19 cellular contexts compared by ENCODE assay signal in genomic region chr14:49189381-49189780, GRCh38.
DNase-seq lines count a peak whose midpoint lies in the region; ATAC-seq and TF ChIP-seq lines count a peak whose summit lies in the region.
"Had no signal": no experiment of that assay in that cellular context is flagged by ENCODE, and none has a peak within 500 bp of the region (broad histone marks: within the 10 kb centered on the region; RNA-seq: fewer than 3 reads in every experiment).

No MANE protein-coding gene starts in this region.

- H3F3A ChIP-seq in SK-N-SH (replicated peaks; ENCODE audit: insufficient read depth): no peaks in the 10 kb centered on the region
- H3F3A ChIP-seq in neural progenitor cell (ENCODE audit: low read depth): no peaks in the 10 kb centered on the region

- POLR2A ChIA-PET in SK-N-SH (lab: Yijun Ruan, JAX): no interaction called here

- ATAC-seq in SK-N-SH treated with all-trans-retinoic acid at 6 μM for 48 hours (no peak), T-helper 17 cell (no peak)

- H3K27ac Mint-ChIP-seq in neural progenitor cell (peak overlapping the region; percentile 99), T-helper 17 cell (no peak overlapping the region)
- H3K27ac Mint-ChIP-seq: CD4-positive, CD25-positive, alpha-beta regulatory T cell; HFFc6 had no signal

- DNase-seq in SK-N-SH (peak; percentile 4), kidney tubule cell (ENCODE audit: low spot score) (peak; percentile 1), neural progenitor cell (ENCODE audit: low spot score) (no peak), T-helper 17 cell (no peak), HT-29 (ENCODE audit: low spot score) (no peak)
- no peak for DNase-seq in stimulated activated naive CD4-positive, alpha-beta T cell (lab: John Stamatoyannopoulos, UW)
- DNase-seq: 8988T; AML-193; Calu3; CD4-positive, CD25-positive, alpha-beta regulatory T cell; DMS 273 treated with DMSO at 0.1 percent for 48 hours; DMS79 treated with DMSO at 0.1 percent for 48 hours; EL; HCEC 1CT; HFFc6; KBM-7 had no signal

- H3K79me2 ChIP-seq in SK-N-SH (ENCODE audit: insufficient read depth) (no peaks in the 10 kb centered on the region), neural progenitor cell (ENCODE audit: low read depth) (no peaks in the 10 kb centered on the region)

- TF ChIP-seq EP300 in SK-N-SH (IDR thresholded peaks at IDR 0.05; ENCODE audit: borderline replicate concordance in 1 of 2, low read depth in 1 of 2, low read length in 1 of 2): no peak

- peaks cover 19% of the 10 kb centered on the region for H3K9me3 Mint-ChIP-seq in neural progenitor cell

- H3K9me3 ChIP-seq in SK-N-SH (no peaks in the 10 kb centered on the region), neural progenitor cell (ENCODE audit: low read depth) (no peaks in the 10 kb centered on the region), T-helper 17 cell (ENCODE audit: control insufficient read depth, low read length, poor library complexity, severe bottlenecking) (peaks cover 3% of the 10 kb centered on the region)

- H3K4me2 ChIP-seq in SK-N-SH: no peak overlapping the region
- H3K4me2 ChIP-seq in neural progenitor cell: no peak overlapping the region

- H3K9ac ChIP-seq in SK-N-SH: no peak overlapping the region
- no peak overlapping the region for H3K9ac ChIP-seq in neural progenitor cell
- H3K9ac ChIP-seq: BLaER1 treated with 17β-estradiol and CSF1 and Interleukin-3, amounts not matched to agents 10 nM and 100 nM had no signal

- TF ChIP-seq RAD21 in SK-N-SH (IDR thresholded peaks at IDR 0.05; ENCODE audit: low read length): no peak

- H2AFZ ChIP-seq in SK-N-SH (ENCODE audit: low read depth) (no peak overlapping the region), neural progenitor cell (replicated peaks) (no peak overlapping the region)

- TF ChIP-seq CTCF in SK-N-SH (IDR thresholded peaks at IDR 0.05) (no peak), neural progenitor cell (IDR thresholded peaks at IDR 0.05) (no peak)

- H3K27me3 ChIP-seq in SK-N-SH (ENCODE audit: insufficient read depth) (no peaks in the 10 kb centered on the region), neural progenitor cell (no peaks in the 10 kb centered on the region)
- H3K27me3 ChIP-seq: BLaER1 treated with 17β-estradiol and CSF1 and Interleukin-3, amounts not matched to agents 10 nM and 100 nM had no signal

- CTCF ChIA-PET in SK-N-SH (lab: Yijun Ruan, JAX): interaction anchor here (1.1 to 1.5 kb wide), 2 partner anchors 20 to 1275 kb away, joined by 3 to 4 read pairs; no protein-coding TSS in a partner anchor

- H3K4me3 ChIP-seq in SK-N-SH (ENCODE audit: low read depth in 2 of 2, low read length in 1 of 2) (no peak overlapping the region), neural progenitor cell (no peak overlapping the region)
- H3K4me3 ChIP-seq: BLaER1 treated with 17β-estradiol and CSF1 and Interleukin-3, amounts not matched to agents 10 nM and 100 nM had no signal

- H3K27me3 Mint-ChIP-seq in neural progenitor cell (ENCODE audit: insufficient read depth, low read depth) (peaks cover 5% of the 10 kb centered on the region), T-helper 17 cell (peaks cover 23% of the 10 kb centered on the region)
- H3K27me3 Mint-ChIP-seq: CD4-positive, CD25-positive, alpha-beta regulatory T cell had no signal

- H4K20me1 ChIP-seq in SK-N-SH (ENCODE audit: insufficient read depth) (no peaks in the 10 kb centered on the region), neural progenitor cell (ENCODE audit: low read depth) (no peaks in the 10 kb centered on the region)
- H4K20me1 ChIP-seq: BLaER1 treated with 17β-estradiol and CSF1 and Interleukin-3, amounts not matched to agents 10 nM and 100 nM had no signal

- WGBS in SK-N-SH (ENCODE audit: low lambda C conversion rate): 13% methylated on average over 1 of the region's 1 CpG

- H3K4me3 Mint-ChIP-seq in neural progenitor cell: peak overlapping the region; percentile 65
- H3K4me3 Mint-ChIP-seq in T-helper 17 cell: no peak overlapping the region
- H3K4me3 Mint-ChIP-seq: CD4-positive, CD25-positive, alpha-beta regulatory T cell; HFFc6 had no signal

- H3K4me1 Mint-ChIP-seq in neural progenitor cell (peaks cover 58% of the 10 kb centered on the region), T-helper 17 cell (no peaks in the 10 kb centered on the region)
- H3K4me1 Mint-ChIP-seq: CD4-positive, CD25-positive, alpha-beta regulatory T cell had no signal

- peaks cover 0 to 14% of the 10 kb centered on the region in 2 experiments; a peak in 1 of 4 replicates for H3K4me1 ChIP-seq in SK-N-SH (ENCODE audit: control insufficient read depth in 1 of 2, insufficient read depth in 2 of 2, low read depth in 1 of 2, low read length in 1 of 2)
- peaks cover 4% of the 10 kb centered on the region for H3K4me1 ChIP-seq in neural progenitor cell

- H3K36me3 ChIP-seq in SK-N-SH (replicated peaks in 1 of 2; ENCODE audit: control insufficient read depth in 1 of 2, insufficient read depth in 2 of 2, low read length in 1 of 2): no peaks in the 10 kb centered on the region
- no peaks in the 10 kb centered on the region for H3K36me3 ChIP-seq in neural progenitor cell
- H3K36me3 ChIP-seq: BLaER1 treated with 17β-estradiol and CSF1 and Interleukin-3, amounts not matched to agents 10 nM and 100 nM had no signal

- H3K36me3 Mint-ChIP-seq in neural progenitor cell (peaks cover 8% of the 10 kb centered on the region), T-helper 17 cell (ENCODE audit: low read depth) (no peaks in the 10 kb centered on the region)
- H3K36me3 Mint-ChIP-seq: CD4-positive, CD25-positive, alpha-beta regulatory T cell had no signal

- no peak overlapping the region for H3K27ac ChIP-seq in SK-N-SH (ENCODE audit: low read depth in 2 of 2, low read length in 1 of 2)
- no peak overlapping the region for H3K27ac ChIP-seq in neural progenitor cell
- H3K27ac ChIP-seq: HL-60 had no signal

- no peaks in the 10 kb centered on the region for H3K9me2 ChIP-seq in SK-N-SH

TF ChIP-seq in SK-N-SH, 30 proteins besides CTCF, POLR2A, EP300 and RAD21:
- TF ChIP-seq MAX (IDR thresholded peaks at IDR 0.05; ENCODE audit: low read depth) (no peak), FOXM1 (IDR thresholded peaks at IDR 0.05; ENCODE audit: low read depth) (no peak), POLR2AphosphoS5 (IDR thresholded peaks at IDR 0.05; ENCODE audit: low read depth, low read length) (no peak), EZH2phosphoT487 (IDR thresholded peaks at IDR 0.05; ENCODE audit: borderline replicate concordance, low read depth) (no peak), RCOR1 (IDR thresholded peaks at IDR 0.05; ENCODE audit: low read length) (no peak), TEAD4 (IDR thresholded peaks at IDR 0.05; ENCODE audit: borderline replicate concordance, insufficient read depth) (no peak)
TF ChIP-seq in SK-N-SH: peak in this region for 0.

TF ChIP-seq in SK-N-SH treated with all-trans-retinoic acid at 6 μM for 48 hours, 23 proteins besides CTCF, POLR2A, EP300 and RAD21 (continues in another document):
- TF ChIP-seq TCF4 (CRISPR knock-in tag; IDR thresholded peaks at IDR 0.05; ENCODE audit: borderline replicate concordance): no peak
- TF ChIP-seq ZFP3 (CRISPR knock-in tag; IDR thresholded peaks at IDR 0.05): no peak
- TF ChIP-seq ZFP30 (CRISPR knock-in tag; IDR thresholded peaks at IDR 0.05): no peak
- TF ChIP-seq ZNF565 (CRISPR knock-in tag; conservative IDR thresholded peaks at IDR 0.05; ENCODE audit: low read depth): no peak
- TF ChIP-seq PPARA (CRISPR knock-in tag; IDR thresholded peaks at IDR 0.05; ENCODE audit: borderline replicate concordance): no peak
- TF ChIP-seq OSR1 (CRISPR knock-in tag; IDR thresholded peaks at IDR 0.05): no peak
- TF ChIP-seq, protein P1, sequence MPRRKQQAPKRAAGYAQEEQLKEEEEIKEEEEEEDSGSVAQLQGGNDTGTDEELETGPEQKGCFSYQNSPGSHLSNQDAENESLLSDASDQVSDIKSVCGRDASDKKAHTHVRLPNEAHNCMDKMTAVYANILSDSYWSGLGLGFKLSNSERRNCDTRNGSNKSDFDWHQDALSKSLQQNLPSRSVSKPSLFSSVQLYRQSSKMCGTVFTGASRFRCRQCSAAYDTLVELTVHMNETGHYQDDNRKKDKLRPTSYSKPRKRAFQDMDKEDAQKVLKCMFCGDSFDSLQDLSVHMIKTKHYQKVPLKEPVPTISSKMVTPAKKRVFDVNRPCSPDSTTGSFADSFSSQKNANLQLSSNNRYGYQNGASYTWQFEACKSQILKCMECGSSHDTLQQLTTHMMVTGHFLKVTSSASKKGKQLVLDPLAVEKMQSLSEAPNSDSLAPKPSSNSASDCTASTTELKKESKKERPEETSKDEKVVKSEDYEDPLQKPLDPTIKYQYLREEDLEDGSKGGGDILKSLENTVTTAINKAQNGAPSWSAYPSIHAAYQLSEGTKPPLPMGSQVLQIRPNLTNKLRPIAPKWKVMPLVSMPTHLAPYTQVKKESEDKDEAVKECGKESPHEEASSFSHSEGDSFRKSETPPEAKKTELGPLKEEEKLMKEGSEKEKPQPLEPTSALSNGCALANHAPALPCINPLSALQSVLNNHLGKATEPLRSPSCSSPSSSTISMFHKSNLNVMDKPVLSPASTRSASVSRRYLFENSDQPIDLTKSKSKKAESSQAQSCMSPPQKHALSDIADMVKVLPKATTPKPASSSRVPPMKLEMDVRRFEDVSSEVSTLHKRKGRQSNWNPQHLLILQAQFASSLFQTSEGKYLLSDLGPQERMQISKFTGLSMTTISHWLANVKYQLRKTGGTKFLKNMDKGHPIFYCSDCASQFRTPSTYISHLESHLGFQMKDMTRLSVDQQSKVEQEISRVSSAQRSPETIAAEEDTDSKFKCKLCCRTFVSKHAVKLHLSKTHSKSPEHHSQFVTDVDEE (CRISPR knock-in tag; IDR thresholded peaks at IDR 0.05): no peak
- no peak for TF ChIP-seq GLIS3 (CRISPR knock-in tag; IDR thresholded peaks at IDR 0.05)
- no peak for TF ChIP-seq CSRNP3 (CRISPR knock-in tag; IDR thresholded peaks at IDR 0.05)
- no peak for TF ChIP-seq SNAI2 (CRISPR knock-in tag; IDR thresholded peaks at IDR 0.05)
- TF ChIP-seq ESRRG (CRISPR knock-in tag; IDR thresholded peaks at IDR 0.05): no peak

Comparison
In these comparisons a context has a peak if more than half of its experiments do, and no peak if none do; other contexts are left out.
1. DNase-seq: peak in SK-N-SH (single experiment) and kidney tubule cell (single experiment); none in neural progenitor cell (single experiment), T-helper 17 cell (0 of 3), HT-29 (single experiment) and stimulated activated naive CD4-positive, alpha-beta T cell (0 of 6).